29 cellular contexts compared by ENCODE assay signal in the genomic region with DNA sequence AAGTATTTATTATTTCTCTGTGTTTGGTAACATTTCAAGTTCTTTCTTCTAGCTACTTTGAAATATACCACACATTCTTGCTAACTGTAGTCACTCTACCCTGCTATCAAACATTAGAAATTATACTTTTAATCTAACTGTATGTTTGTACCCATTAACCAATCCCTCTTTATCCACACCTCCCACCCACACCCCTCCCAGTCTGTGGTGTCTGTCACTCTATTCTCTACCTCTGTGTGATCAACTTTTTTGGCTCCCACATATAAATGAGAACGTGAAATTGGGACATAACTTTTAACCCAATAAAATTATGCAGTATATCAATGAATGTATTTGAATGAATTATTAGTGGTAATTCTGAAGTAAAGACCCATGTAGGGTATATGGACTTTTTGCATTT.
"Had no signal": no experiment of that assay in that cellular context is flagged by ENCODE, and none has a peak within 500 bp of the region (broad histone marks: within the 10 kb centered on the region; RNA-seq: fewer than 3 reads in every experiment).

No MANE protein-coding gene starts in this region.

- H3K27me3 ChIP-seq: neural progenitor cell, ovary, right lobe of liver, sigmoid colon, stomach, thyroid gland, tibial nerve, upper lobe of left lung, vagina had no signal

- H3K36me3 ChIP-seq: neural progenitor cell, ovary, right lobe of liver, sigmoid colon, stomach, thoracic aorta, thyroid gland, tibial nerve, upper lobe of left lung, vagina had no signal

- H3K36me3 Mint-ChIP-seq: natural killer cell treated with Interleukin-12 subunit alpha and Interleukin-12 subunit beta and Interleukin-15 and Interleukin-18, amount 100 ng/mL, for 72 hours; stimulated activated effector memory CD8-positive, alpha-beta T cell treated with anti-CD3 and anti-CD28 coated beads, Interleukin-12 subunit alpha, Interleukin-12 subunit beta, amount 100 ng/mL, for 72 hours had no signal

- H3K4me1 Mint-ChIP-seq: nephron progenitor cell had no signal

- H3K27me3 Mint-ChIP-seq: natural killer cell treated with Interleukin-12 subunit alpha and Interleukin-12 subunit beta and Interleukin-15 and Interleukin-18, amount 100 ng/mL, for 72 hours; progenitor cell of endocrine pancreas; stimulated activated naive B cell treated with anti-CD40 and anti-IgM and Interleukin-4, amounts not matched to agents 10 μg/mL and 1 μg/mL and 100 μg/mL, for 72 hours; stimulated activated naive CD8-positive, alpha-beta T cell treated with anti-CD3 and anti-CD28 coated beads, Interleukin-15, Interleukin-2, amounts not matched to agents 100 ng/mL and 50 ng/mL, for 24 hours had no signal

- H3K9ac ChIP-seq: neural progenitor cell, parathyroid adenoma had no signal

- H3K4me3 Mint-ChIP-seq: natural killer cell treated with Interleukin-12 subunit alpha and Interleukin-12 subunit beta and Interleukin-15 and Interleukin-18, amount 100 ng/mL, for 72 hours; nephron progenitor cell; neural progenitor cell; stimulated activated effector memory CD8-positive, alpha-beta T cell treated with anti-CD3 and anti-CD28 coated beads, Interleukin-12 subunit alpha, Interleukin-12 subunit beta, amount 100 ng/mL, for 72 hours; stimulated activated naive B cell treated with anti-CD40 and anti-IgM and Interleukin-4, amounts not matched to agents 10 μg/mL and 1 μg/mL and 100 μg/mL, for 72 hours; stimulated activated naive CD8-positive, alpha-beta T cell treated with anti-CD3 and anti-CD28 coated beads, Interleukin-15, Interleukin-2, amounts not matched to agents 100 ng/mL and 50 ng/mL, for 24 hours had no signal

- DNase-seq: nephron progenitor cell; occipital lobe; ovary; posterior cingulate gyrus; psoas muscle; right cardiac atrium; right lobe of liver; sigmoid colon; small intestine; stimulated activated CD4-positive, alpha-beta T cell treated with anti-CD3 and anti-CD28 coated beads, Interleukin-15, amount 100 ng/mL, for 24 hours; stimulated activated CD4-positive, alpha-beta T cell treated with anti-CD3 and anti-CD28 coated beads, Interleukin-2, amount 100 ng/mL, for 24 hours; stimulated activated CD4-positive, alpha-beta T cell treated with anti-CD3 and anti-CD28 coated beads, Interleukin-2, amount 100 ng/mL, for 48 hours; stimulated activated CD4-positive, alpha-beta T cell treated with anti-CD3 and anti-CD28 coated beads, Interleukin-4, amount 100 ng/mL, for 24 hours; stimulated activated naive B cell treated with anti-CD40 and anti-IgM and Interleukin-4, amounts not matched to agents 10 μg/mL and 1 μg/mL and 100 μg/mL, for 72 hours; stimulated activated naive CD4-positive, alpha-beta T cell treated with Interleukin-2 at 50 U/mL for 16 hours; stomach; thyroid gland; trophoblast cell; upper lobe of left lung had no signal

- H3K4me3 ChIP-seq: neural progenitor cell, ovary, psoas muscle, right lobe of liver, sigmoid colon, stomach, thoracic aorta, thyroid gland, tibial nerve, upper lobe of left lung, vagina had no signal

- ATAC-seq: natural killer cell treated with Interleukin-12 subunit alpha and Interleukin-12 subunit beta and Interleukin-15 and Interleukin-18, amount 100 ng/mL, for 72 hours; psoas muscle; right cardiac atrium; right lobe of liver; stimulated activated effector memory CD8-positive, alpha-beta T cell treated with anti-CD3 and anti-CD28 coated beads, Interleukin-12 subunit alpha, Interleukin-12 subunit beta, amount 100 ng/mL, for 72 hours; stimulated activated naive B cell treated with anti-CD40 and anti-IgM and Interleukin-4, amounts not matched to agents 10 μg/mL and 1 μg/mL and 100 μg/mL, for 72 hours had no signal

- H3K4me2 ChIP-seq: neural progenitor cell had no signal

- H3K27ac Mint-ChIP-seq: natural killer cell treated with Interleukin-12 subunit alpha and Interleukin-12 subunit beta and Interleukin-15 and Interleukin-18, amount 100 ng/mL, for 72 hours; nephron progenitor cell; neural progenitor cell; progenitor cell of endocrine pancreas; stimulated activated effector memory CD8-positive, alpha-beta T cell treated with anti-CD3 and anti-CD28 coated beads, Interleukin-12 subunit alpha, Interleukin-12 subunit beta, amount 100 ng/mL, for 72 hours; stimulated activated naive B cell treated with anti-CD40 and anti-IgM and Interleukin-4, amounts not matched to agents 10 μg/mL and 1 μg/mL and 100 μg/mL, for 72 hours; stimulated activated naive CD8-positive, alpha-beta T cell treated with anti-CD3 and anti-CD28 coated beads, Interleukin-15, Interleukin-2, amounts not matched to agents 100 ng/mL and 50 ng/mL, for 24 hours had no signal

- H3K9me3 Mint-ChIP-seq: natural killer cell treated with Interleukin-12 subunit alpha and Interleukin-12 subunit beta and Interleukin-15 and Interleukin-18, amount 100 ng/mL, for 72 hours; nephron progenitor cell; neural progenitor cell; stimulated activated effector memory CD8-positive, alpha-beta T cell treated with anti-CD3 and anti-CD28 coated beads, Interleukin-12 subunit alpha, Interleukin-12 subunit beta, amount 100 ng/mL, for 72 hours; stimulated activated naive B cell treated with anti-CD40 and anti-IgM and Interleukin-4, amounts not matched to agents 10 μg/mL and 1 μg/mL and 100 μg/mL, for 72 hours; stimulated activated naive CD8-positive, alpha-beta T cell treated with anti-CD3 and anti-CD28 coated beads, Interleukin-15, Interleukin-2, amounts not matched to agents 100 ng/mL and 50 ng/mL, for 24 hours had no signal

- FAIRE-seq: urothelium cell line had no signal

- H3K27ac ChIP-seq: neural progenitor cell, ovary, parathyroid adenoma, psoas muscle, stomach, thoracic aorta, thyroid gland, tibial nerve, upper lobe of left lung, vagina had no signal

- H3K9me3 ChIP-seq: ovary, psoas muscle, right lobe of liver, sigmoid colon, stomach, thoracic aorta, thyroid gland, tibial nerve, upper lobe of left lung, vagina had no signal

- H2AFZ ChIP-seq: neural progenitor cell, parathyroid adenoma had no signal
